ENCODE assay signal across 8 cellular contexts in genomic region chr17:59221159-59221847, GRCh38. TPM values are rescaled to one million over a fixed set of nuclear protein-coding genes. Genes with fewer than 3 reads are reported as not detected.
A peak's percentile ranks its signal among the peaks of the same experiment; 100 is the strongest.
DNase-seq lines count a peak whose midpoint lies in the region; ATAC-seq and TF ChIP-seq lines count a peak whose summit lies in the region.

No MANE protein-coding gene starts in this region.

- no peaks in the 10 kb centered on the region for H3K36me3 ChIP-seq in GM06990 (ENCODE audit: control insufficient read depth, insufficient read depth, low read length)
- peaks cover 0 to 3% (median 0%) of the 10 kb centered on the region in 3 experiments for H3K36me3 ChIP-seq in naive thymus-derived CD4-positive, alpha-beta T cell (ENCODE audit: control insufficient read depth in 2 of 3, insufficient read depth in 3 of 3, low read length in 3 of 3)

- H3K9me3 Mint-ChIP-seq in naive thymus-derived CD4-positive, alpha-beta T cell = no peaks in the 10 kb centered on the region

- no peaks in the 10 kb centered on the region for H3K27me3 ChIP-seq in GM06990 (replicated peaks; ENCODE audit: control insufficient read depth, insufficient read depth, low read length)
- H3K27me3 ChIP-seq in naive thymus-derived CD4-positive, alpha-beta T cell (ENCODE audit: control insufficient read depth in 2 of 2, insufficient read depth in 2 of 2, low read length in 2 of 2) = no peaks in the 10 kb centered on the region

- intact Hi-C loops in naive thymus-derived CD4-positive, alpha-beta T cell (cut with micrococcal nuclease) = loop anchor here in 1 of 2 donors (2.0 to 10.0 kb wide), 4 partner anchors 93 to 346 kb away; partner anchors contain the start of genes DHX40 and TRIM37

- no peak for DNase-seq in GM06990 (ENCODE audit: extremely low read depth, insufficient read length)
- DNase-seq in NCI-H510A treated with DMSO at 0.1 percent for 48 hours (lab: John Stamatoyannopoulos, UW) = peak; percentile 37
- DNase-seq in dermis blood vessel endothelial cell = peak; percentile 27
- no peak for DNase-seq in naive thymus-derived CD4-positive, alpha-beta T cell
- no peak for DNase-seq in dedifferentiated amniotic fluid mesenchymal stem cell (ENCODE audit: extremely low spot score)

- peak overlapping the region; percentile 92 for H3K27ac ChIP-seq in naive thymus-derived CD4-positive, alpha-beta T cell (ENCODE audit: low read depth, low read length)

- peak overlapping the region; percentile 94 to 100 (median 98) for H3K27ac Mint-ChIP-seq in naive thymus-derived CD4-positive, alpha-beta T cell

- H3K4me1 ChIP-seq in naive thymus-derived CD4-positive, alpha-beta T cell (ENCODE audit: control insufficient read depth in 2 of 2, insufficient read depth in 2 of 2, low read length in 2 of 2) = peaks cover 5 to 9% of the 10 kb centered on the region in 2 donors

- peak overlapping the region; percentile 74 for H3K4me3 ChIP-seq in GM06990 (replicated peaks; ENCODE audit: low read depth, low read length)
- H3K4me3 ChIP-seq in naive thymus-derived CD4-positive, alpha-beta T cell (ENCODE audit: low read length) = peak overlapping the region; percentile 99

- peaks cover 5 to 16% (median 14%) of the 10 kb centered on the region in 7 donors for H3K4me1 Mint-ChIP-seq in naive thymus-derived CD4-positive, alpha-beta T cell

- H3K36me3 Mint-ChIP-seq in naive thymus-derived CD4-positive, alpha-beta T cell = peaks cover 0 to 5% (median 0%) of the 10 kb centered on the region in 5 donors

- no peaks in the 10 kb centered on the region for H3K9me3 ChIP-seq in naive thymus-derived CD4-positive, alpha-beta T cell (ENCODE audit: control insufficient read depth in 2 of 3, low read length in 3 of 3)

- ATAC-seq in naive thymus-derived CD4-positive, alpha-beta T cell = no peak
- ATAC-seq in GM21515 (IDR thresholded peaks at IDR 0.05; ENCODE audit: unreplicated experiment) (no peak), GM19463 (IDR thresholded peaks at IDR 0.05; ENCODE audit: unreplicated experiment) (no peak), GM19397 (IDR thresholded peaks at IDR 0.05; ENCODE audit: unreplicated experiment) (no peak)

- H3K27me3 Mint-ChIP-seq in naive thymus-derived CD4-positive, alpha-beta T cell = peaks cover 0 to 5% (median 0%) of the 10 kb centered on the region in 5 donors

- CTCF ChIA-PET in naive thymus-derived CD4-positive, alpha-beta T cell (lab: Charles Lee) = interaction anchor here (0.5 to 1.3 kb wide), 4 partner anchors 12 to 116 kb away, joined by 3 to 5 read pairs (median 4); no protein-coding TSS in a partner anchor

- peak overlapping the region; percentile 94 to 100 (median 98) for H3K4me3 Mint-ChIP-seq in naive thymus-derived CD4-positive, alpha-beta T cell

- POLR2A ChIA-PET in naive thymus-derived CD4-positive, alpha-beta T cell (lab: Charles Lee) = interaction anchor here (2.6 kb wide), 1 partner anchor 11 kb away, joined by 27 read pairs; the partner anchor contains the start of gene SMG8

- TF ChIP-seq CTCF in GM06990 (IDR thresholded peaks at IDR 0.05; ENCODE audit: insufficient read depth, low read length, poor library complexity, severe bottlenecking) = no peak

RNA-seq across cellular contexts. Expression of gene GDPD1, which starts 1.0 kb away (rescaled TPM):
- total RNA-seq in dermis blood vessel endothelial cell = 1.6 and 3.1 TPM in 2 replicates
- 1 to 10 TPM; 2.4 to 6.0 (median 3.8) TPM for total RNA-seq in naive thymus-derived CD4-positive, alpha-beta T cell
- polyA plus RNA-seq in naive thymus-derived CD4-positive, alpha-beta T cell = 1 to 10 TPM in 1 of 2 donors, under 1 TPM in 1; 0.85 to 5.2 TPM

RNA-seq across cellular contexts. Expression of gene SMG8, which starts 11.5 kb away (rescaled TPM):
- total RNA-seq in dermis blood vessel endothelial cell = 23.5 and 28.1 TPM in 2 replicates
- total RNA-seq in naive thymus-derived CD4-positive, alpha-beta T cell = 10 to 100 TPM in 4 of 5 experiments, 1 to 10 TPM in 1; 8.3 to 21.9 (median 19.2) TPM
- polyA plus RNA-seq in naive thymus-derived CD4-positive, alpha-beta T cell = 10 to 100 TPM; 14.8 to 19.1 TPM

Comparison
In these comparisons a context has a peak if more than half of its experiments do, and no peak if none do; other contexts are left out.
1. DNase-seq: peak in NCI-H510A treated with DMSO at 0.1 percent for 48 hours (single experiment) and dermis blood vessel endothelial cell (single experiment); none in GM06990 (single experiment), naive thymus-derived CD4-positive, alpha-beta T cell (0 of 9) and dedifferentiated amniotic fluid mesenchymal stem cell (single experiment).